ENCODE assay signal across 21 cellular contexts in genomic region chr3:39469945-39470344, GRCh38. TPM values are rescaled to one million over a fixed set of nuclear protein-coding genes. Genes with fewer than 3 reads are reported as not detected.
"Had no signal": no experiment of that assay in that cellular context is flagged by ENCODE, and none has a peak within 500 bp of the region (broad histone marks: within the 10 kb centered on the region; RNA-seq: fewer than 3 reads in every experiment).

No MANE protein-coding gene starts in this region.

- ATAC-seq: effector memory CD8-positive, alpha-beta T cell; gastrocnemius medialis; left cardiac atrium; natural killer cell treated with Interleukin-12 subunit alpha and Interleukin-12 subunit beta and Interleukin-15 and Interleukin-18, amount 100 ng/mL, for 72 hours had no signal

- H3K4me3 ChIP-seq: esophagus muscularis mucosa, gastrocnemius medialis, left ventricle myocardium inferior, lung, neural progenitor cell, ovary, right atrium auricular region, testis, tibial nerve had no signal

- DNase-seq: effector memory CD8-positive, alpha-beta T cell; gastrocnemius medialis; glutamatergic neuron; immature natural killer cell; left cardiac atrium; left ventricle myocardium inferior; mesenchymal stem cell; midbrain; ovary; small intestine; stimulated activated CD4-positive, alpha-beta T cell treated with anti-CD3 and anti-CD28 coated beads, Interleukin-12 subunit alpha, Interleukin-12 subunit beta, amount 100 ng/mL, for 4 hours; stimulated activated naive CD4-positive, alpha-beta T cell treated with Interleukin-2 at 50 U/mL for 16 hours; testis had no signal

- H3K27ac ChIP-seq: epithelial cell of prostate, esophagus muscularis mucosa, gastrocnemius medialis, left ventricle myocardium inferior, neural progenitor cell, ovary, right atrium auricular region, testis, tibial nerve had no signal

RNA-seq across cellular contexts. Expression of gene MOBP, which starts 2.5 kb away (rescaled TPM):
- total RNA-seq: esophagus muscularis mucosa; fibroblast of villous mesenchyme; gastrocnemius medialis; left ventricle myocardium inferior; natural killer cell treated with Interleukin-12 subunit alpha and Interleukin-12 subunit beta and Interleukin-15 and Interleukin-18, amount 100 ng/mL, for 72 hours had no signal
